20 cellular contexts compared by ENCODE assay signal in the genomic region with DNA sequence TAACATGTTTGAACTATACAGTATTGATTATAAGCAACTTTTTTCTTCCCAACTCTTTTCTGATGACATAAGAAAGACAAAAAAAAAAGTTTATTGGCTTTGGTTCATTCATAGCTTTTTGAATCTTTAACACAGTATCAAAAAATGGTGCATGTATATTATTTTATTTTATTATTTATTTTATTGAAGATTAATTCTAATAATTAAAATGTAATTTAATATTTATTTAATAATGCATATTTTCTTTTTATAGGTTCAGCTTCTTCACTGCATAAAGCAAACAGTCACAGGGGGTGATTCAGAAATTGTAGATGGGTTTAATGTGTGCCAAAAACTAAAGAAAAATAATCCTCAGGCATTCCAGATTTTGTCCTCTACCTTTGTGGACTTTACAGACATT.
DNase-seq lines count a peak whose midpoint lies in the region; FAIRE-seq and TF ChIP-seq lines count a peak whose summit lies in the region.
"Had no signal": no experiment of that assay in that cellular context is flagged by ENCODE, and none has a peak within 500 bp of the region (broad histone marks: within the 10 kb centered on the region; RNA-seq: fewer than 3 reads in every experiment).

No MANE protein-coding gene starts in this region.

- H3K4me1 ChIP-seq in ACC112 (ENCODE audit: control insufficient read depth, insufficient read depth, low read length, unreplicated experiment): peaks cover 38% of the 10 kb centered on the region
- peaks cover 0 to 2% of the 10 kb centered on the region in 2 donors for H3K4me1 ChIP-seq in kidney (ENCODE audit: control insufficient read depth in 1 of 2, insufficient read depth in 1 of 2, low read depth in 1 of 2, low read length in 2 of 2)
- H3K4me1 ChIP-seq: BLaER1, Caco-2 had no signal

- no peaks in the 10 kb centered on the region for H3K27me3 ChIP-seq in ACC112 (ENCODE audit: insufficient read depth, low read length)
- H3K27me3 ChIP-seq: BLaER1 had no signal

- H3K27ac ChIP-seq in ACC112 (ENCODE audit: low read depth, low read length) (peak overlapping the region; percentile 40; the same call in 1 of the 2 replicates), kidney (ENCODE audit: low read depth in 2 of 2, low read length in 2 of 2) (no peak overlapping the region)
- H3K27ac ChIP-seq: BLaER1, C4-2B, GM23248 had no signal

- H3K9me3 Mint-ChIP-seq in chondrocyte (ENCODE audit: low read depth): peaks cover 2% of the 10 kb centered on the region
- H3K9me3 Mint-ChIP-seq in activated CD4-positive, alpha-beta T cell treated with anti-CD3 and anti-CD28 coated beads, Interleukin-2, amount 10 ng/mL, durations not matched to agents 7 days and 5 days: no peaks in the 10 kb centered on the region
- H3K9me3 Mint-ChIP-seq: CD8-positive, alpha-beta T cell had no signal

- H3K9me3 ChIP-seq in kidney (ENCODE audit: control insufficient read depth in 1 of 2, low read length in 2 of 2): no peaks in the 10 kb centered on the region
- H3K9me3 ChIP-seq: BLaER1, Caco-2 had no signal

- DNase-seq in chondrocyte (ENCODE audit: low spot score) (no peak), kidney (no peak), NCI-H69 (lab: John Stamatoyannopoulos, UW) (no peak), amygdala (lab: John Stamatoyannopoulos, UW) (no peak), OCI-M2 (lab: John Stamatoyannopoulos, UW; ENCODE audit: unreplicated experiment) (no peak)
- DNase-seq in activated CD4-positive, alpha-beta T cell treated with anti-CD3 and anti-CD28 coated beads, Interleukin-2, amount 10 ng/mL, durations not matched to agents 7 days and 5 days: no peak
- DNase-seq: 8988T; Caco-2; CD4-positive, CD25-positive, alpha-beta regulatory T cell; CD8-positive, alpha-beta T cell; DMS153; DND-41; GM23248; H7 had no signal

- no peak overlapping the region for H2AFZ ChIP-seq in ACC112 (ENCODE audit: low read length, unreplicated experiment)

- H3K4me1 Mint-ChIP-seq in chondrocyte (ENCODE audit: low read depth): peaks cover 74% of the 10 kb centered on the region
- no peaks in the 10 kb centered on the region for H3K4me1 Mint-ChIP-seq in activated CD4-positive, alpha-beta T cell treated with anti-CD3 and anti-CD28 coated beads, Interleukin-2, amount 10 ng/mL, durations not matched to agents 7 days and 5 days
- H3K4me1 Mint-ChIP-seq: B cell; CD4-positive, CD25-positive, alpha-beta regulatory T cell had no signal

- peak overlapping the region; percentile 34 for H3K27ac Mint-ChIP-seq in chondrocyte (ENCODE audit: unreplicated experiment)
- H3K27ac Mint-ChIP-seq in activated CD4-positive, alpha-beta T cell treated with anti-CD3 and anti-CD28 coated beads, Interleukin-2, amount 10 ng/mL, durations not matched to agents 7 days and 5 days: no peak overlapping the region
- H3K27ac Mint-ChIP-seq: B cell; CD4-positive, CD25-positive, alpha-beta regulatory T cell; CD8-positive, alpha-beta T cell had no signal

- H3K4me3 Mint-ChIP-seq in chondrocyte (ENCODE audit: unreplicated experiment): no peak overlapping the region
- no peak overlapping the region for H3K4me3 Mint-ChIP-seq in activated CD4-positive, alpha-beta T cell treated with anti-CD3 and anti-CD28 coated beads, Interleukin-2, amount 10 ng/mL, durations not matched to agents 7 days and 5 days
- H3K4me3 Mint-ChIP-seq: B cell; CD4-positive, CD25-positive, alpha-beta regulatory T cell; CD8-positive, alpha-beta T cell had no signal

- H3K4me3 ChIP-seq in ACC112 (ENCODE audit: low read depth, low read length): no peak overlapping the region
- no peak overlapping the region for H3K4me3 ChIP-seq in kidney (ENCODE audit: low read length in 2 of 2)
- H3K4me3 ChIP-seq: BLaER1, GM23248 had no signal

- intact Hi-C loops in kidney (cut with DNase I): no loop called here

- no peaks in the 10 kb centered on the region for H3K36me3 Mint-ChIP-seq in chondrocyte (ENCODE audit: low read depth)
- no peaks in the 10 kb centered on the region for H3K36me3 Mint-ChIP-seq in activated CD4-positive, alpha-beta T cell treated with anti-CD3 and anti-CD28 coated beads, Interleukin-2, amount 10 ng/mL, durations not matched to agents 7 days and 5 days (ENCODE audit: low read depth)
- H3K36me3 Mint-ChIP-seq: CD4-positive, CD25-positive, alpha-beta regulatory T cell; CD8-positive, alpha-beta T cell had no signal

- H3K9ac ChIP-seq in kidney (ENCODE audit: low read length in 2 of 2): no peak overlapping the region
- H3K9ac ChIP-seq: BLaER1, GM23248 had no signal

- FAIRE-seq in kidney (lab: Jason Lieb, UNC): peak; percentile 76
- FAIRE-seq: G401.6, H1 had no signal

- H3K36me3 ChIP-seq in ACC112 (ENCODE audit: insufficient read depth, low read length): no peaks in the 10 kb centered on the region
- peaks cover 0 to 5% of the 10 kb centered on the region in 2 donors for H3K36me3 ChIP-seq in kidney (ENCODE audit: control insufficient read depth in 1 of 2, insufficient read depth in 2 of 2, low read length in 2 of 2)
- H3K36me3 ChIP-seq: BLaER1 had no signal

- POLR2A ChIA-PET in activated CD4-positive, alpha-beta T cell treated with anti-CD3 and anti-CD28 coated beads, Interleukin-2, amount 10 ng/mL, durations not matched to agents 7 days and 5 days (lab: Charles Lee): no interaction called here

- CTCF ChIA-PET in activated CD4-positive, alpha-beta T cell treated with anti-CD3 and anti-CD28 coated beads, Interleukin-2, amount 10 ng/mL, durations not matched to agents 7 days and 5 days (lab: Charles Lee): no interaction called here

- no peak for TF ChIP-seq CTCF in chondrocyte (IDR thresholded peaks at IDR 0.05)
- no peak for TF ChIP-seq CTCF in kidney (IDR thresholded peaks at IDR 0.05; ENCODE audit: borderline replicate concordance, extremely low read depth, insufficient read depth)

- H3K79me2 ChIP-seq in ACC112 (ENCODE audit: control insufficient read depth, insufficient read depth, low read length, unreplicated experiment): no peaks in the 10 kb centered on the region

- H3K27me3 Mint-ChIP-seq in chondrocyte (ENCODE audit: low read depth): no peaks in the 10 kb centered on the region
- H3K27me3 Mint-ChIP-seq in activated CD4-positive, alpha-beta T cell treated with anti-CD3 and anti-CD28 coated beads, Interleukin-2, amount 10 ng/mL, durations not matched to agents 7 days and 5 days: no peaks in the 10 kb centered on the region
- H3K27me3 Mint-ChIP-seq: B cell; CD4-positive, CD25-positive, alpha-beta regulatory T cell had no signal
